ENCODE assay signal across 30 cellular contexts in genomic region chr14:29108908-29109307, GRCh38.
"Had no signal": no experiment of that assay in that cellular context is flagged by ENCODE, and none has a peak within 500 bp of the region (broad histone marks: within the 10 kb centered on the region; RNA-seq: fewer than 3 reads in every experiment).

No MANE protein-coding gene starts in this region.

- H3K4me1 Mint-ChIP-seq: immature natural killer cell; naive B cell; nephron; neural crest cell; stimulated activated memory B cell treated with anti-CD40 and anti-IgM and Interleukin-4, amounts not matched to agents 10 μg/mL and 1 μg/mL and 100 μg/mL, for 72 hours had no signal

- H3K36me3 Mint-ChIP-seq: naive B cell; stimulated activated memory B cell treated with anti-CD40 and anti-IgM and Interleukin-4, amounts not matched to agents 10 μg/mL and 1 μg/mL and 100 μg/mL, for 72 hours had no signal

- FAIRE-seq: islet of Langerhans, small intestine had no signal

- H3K36me3 ChIP-seq: left lung, lower lobe of right lung, pancreas, prostate gland, sigmoid colon, spleen, stomach, thyroid gland, transverse colon, upper lobe of left lung, vagina had no signal

- H3K9me3 Mint-ChIP-seq: nephron had no signal

- ATAC-seq: left colon; left lung; lower lobe of right lung; pancreas; right cardiac atrium; stimulated activated memory B cell treated with anti-CD40 and anti-IgM and Interleukin-4, amounts not matched to agents 10 μg/mL and 1 μg/mL and 100 μg/mL, for 72 hours had no signal

- H3K27ac Mint-ChIP-seq: naive B cell; nephron; stimulated activated memory B cell treated with anti-CD40 and anti-IgM and Interleukin-4, amounts not matched to agents 10 μg/mL and 1 μg/mL and 100 μg/mL, for 72 hours had no signal

- H3K9me3 ChIP-seq: left lung, lower lobe of right lung, pancreas, prostate gland, sigmoid colon, stomach, testis, thyroid gland, transverse colon, upper lobe of left lung, vagina had no signal

- H3K4me1 ChIP-seq: left lung, lower lobe of right lung, pancreas, prostate gland, sigmoid colon, spleen, stomach, testis, thyroid gland, transverse colon, upper lobe of left lung, vagina had no signal

- H3K27ac ChIP-seq: left lung, lower lobe of right lung, pancreas, prostate gland, sigmoid colon, spleen, stomach, testis, thyroid gland, transverse colon, upper lobe of left lung, vagina had no signal

- H3K4me3 Mint-ChIP-seq: immature natural killer cell; naive B cell; nephron; neural crest cell; stimulated activated memory B cell treated with anti-CD40 and anti-IgM and Interleukin-4, amounts not matched to agents 10 μg/mL and 1 μg/mL and 100 μg/mL, for 72 hours had no signal

- DNase-seq: hypothalamus; immature natural killer cell; kidney; left colon; left lung; lower lobe of right lung; mammary epithelial cell; mesenchymal stem cell; naive B cell; nucleus accumbens; pancreas; posterior cingulate gyrus; retina; right cardiac atrium; sigmoid colon; small intestine; spleen; stimulated activated CD4-positive, alpha-beta T cell treated with anti-CD3 and anti-CD28 coated beads, Interleukin-4, amount 100 ng/mL, for 24 hours; stimulated activated naive CD4-positive, alpha-beta T cell treated with Interleukin-2 at 50 U/mL for 16 hours; stomach; testis; thyroid gland; transverse colon; upper lobe of left lung had no signal

- H3K4me3 ChIP-seq: left lung, lower lobe of right lung, pancreas, prostate gland, sigmoid colon, spleen, stomach, testis, thyroid gland, transverse colon, upper lobe of left lung, vagina had no signal

- H3K27me3 Mint-ChIP-seq: naive B cell; stimulated activated memory B cell treated with anti-CD40 and anti-IgM and Interleukin-4, amounts not matched to agents 10 μg/mL and 1 μg/mL and 100 μg/mL, for 72 hours had no signal

- H3K27me3 ChIP-seq: left lung, pancreas, sigmoid colon, spleen, stomach, testis, thyroid gland, transverse colon, upper lobe of left lung, vagina had no signal
